ENCODE assay signal across 1 cellular context in the genomic region with DNA sequence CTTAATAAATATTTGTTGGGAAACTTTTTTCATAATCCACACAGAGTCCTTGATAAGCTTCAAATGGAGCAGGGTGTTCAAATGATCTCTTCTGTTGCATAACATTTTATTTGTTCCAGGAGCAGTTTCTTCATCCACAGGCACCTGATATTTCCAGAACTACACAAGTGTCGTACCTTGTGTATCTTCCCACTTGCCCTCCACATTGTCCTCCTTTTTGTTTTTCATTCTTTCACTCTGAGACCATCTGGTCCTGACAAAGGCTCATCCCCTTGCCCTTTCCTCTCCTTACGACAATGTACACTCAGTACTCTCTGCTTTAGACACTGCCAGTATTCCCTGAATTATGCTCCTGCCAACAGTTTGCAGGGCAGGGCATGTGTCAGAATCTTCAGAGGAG.
TF ChIP-seq lines count a peak whose summit lies in the region.

No MANE protein-coding gene starts in this region.

TF ChIP-seq in H1, 55 proteins besides CTCF, POLR2A, EP300 and RAD21 (continued from another document):
- TF ChIP-seq, protein P1, sequence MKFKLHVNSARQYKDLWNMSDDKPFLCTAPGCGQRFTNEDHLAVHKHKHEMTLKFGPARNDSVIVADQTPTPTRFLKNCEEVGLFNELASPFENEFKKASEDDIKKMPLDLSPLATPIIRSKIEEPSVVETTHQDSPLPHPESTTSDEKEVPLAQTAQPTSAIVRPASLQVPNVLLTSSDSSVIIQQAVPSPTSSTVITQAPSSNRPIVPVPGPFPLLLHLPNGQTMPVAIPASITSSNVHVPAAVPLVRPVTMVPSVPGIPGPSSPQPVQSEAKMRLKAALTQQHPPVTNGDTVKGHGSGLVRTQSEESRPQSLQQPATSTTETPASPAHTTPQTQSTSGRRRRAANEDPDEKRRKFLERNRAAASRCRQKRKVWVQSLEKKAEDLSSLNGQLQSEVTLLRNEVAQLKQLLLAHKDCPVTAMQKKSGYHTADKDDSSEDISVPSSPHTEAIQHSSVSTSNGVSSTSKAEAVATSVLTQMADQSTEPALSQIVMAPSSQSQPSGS (IDR thresholded peaks at IDR 0.05; ENCODE audit: low read length) = no peak
- TF ChIP-seq HDAC6 (IDR thresholded peaks at IDR 0.05; ENCODE audit: low read depth, low read length) (no peak), CHD2 (IDR thresholded peaks at IDR 0.05; ENCODE audit: low read length) (no peak), RBBP5 (IDR thresholded peaks at IDR 0.05; ENCODE audit: borderline replicate concordance, low read depth, low read length) (no peak), SUZ12 (IDR thresholded peaks at IDR 0.05; ENCODE audit: low read length) (no peak), SIRT6 (IDR thresholded peaks at IDR 0.05; ENCODE audit: low read length) (no peak), ATF3 (IDR thresholded peaks at IDR 0.05; ENCODE audit: insufficient read depth, low read depth, low read length) (no peak), CHD7 (IDR thresholded peaks at IDR 0.05; ENCODE audit: insufficient replicate concordance, low read length) (no peak), SAP30 (IDR thresholded peaks at IDR 0.05; ENCODE audit: insufficient read depth, insufficient replicate concordance, low read length) (no peak)
